Comparison of ENCODE assay signal across 1 cellular context in genomic region chr22:39349506-39349966, GRCh38.
TF ChIP-seq lines count a peak whose summit lies in the region.

No MANE protein-coding gene starts in this region.

TF ChIP-seq in HepG2, 621 proteins besides CTCF, POLR2A, EP300 and RAD21:
- TF ChIP-seq ZBTB14 (CRISPR knock-in tag; IDR thresholded peaks at IDR 0.05) (peak; percentile 82), ZFY (CRISPR knock-in tag; IDR thresholded peaks at IDR 0.05) (peak; percentile 32; the same call in 1 of the 2 replicates), ZMYM3 (CRISPR knock-in tag; IDR thresholded peaks at IDR 0.05) (no peak), ZNF101 (CRISPR knock-in tag; IDR thresholded peaks at IDR 0.05; ENCODE audit: borderline replicate concordance, low read depth) (no peak)
